ENCODE assay signal across 10 cellular contexts in the genomic region with DNA sequence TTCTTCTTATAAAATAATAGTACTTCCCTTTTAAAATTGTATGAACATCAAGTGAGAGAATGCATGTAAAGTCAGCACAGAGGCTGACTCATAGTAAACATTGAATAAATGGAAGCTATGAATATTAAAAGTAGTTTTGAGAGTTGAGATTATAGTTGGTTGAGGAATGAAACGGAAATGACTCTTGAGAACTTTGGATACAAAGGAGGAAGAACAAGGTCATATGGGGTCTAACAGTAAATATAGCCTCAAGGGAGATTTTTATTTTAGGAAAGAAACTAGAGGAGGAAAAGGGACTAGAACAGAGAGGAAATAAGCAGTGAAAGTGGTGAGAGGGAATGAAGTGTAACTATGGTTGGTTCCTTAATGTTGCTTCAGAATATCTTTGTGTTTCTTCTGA.
DNase-seq lines count a peak whose midpoint lies in the region; ATAC-seq and TF ChIP-seq lines count a peak whose summit lies in the region.
"Had no signal": no experiment of that assay in that cellular context is flagged by ENCODE, and none has a peak within 500 bp of the region (broad histone marks: within the 10 kb centered on the region; RNA-seq: fewer than 3 reads in every experiment).

No MANE protein-coding gene starts in this region.

- TF ChIP-seq POLR2A in gastrocnemius medialis (IDR thresholded peaks at IDR 0.05), result no peak

- H3K4me3 ChIP-seq in fibroblast of villous mesenchyme (ENCODE audit: low read depth, low read length), result no peak overlapping the region
- no peak overlapping the region for H3K4me3 ChIP-seq in gastrocnemius medialis
- H3K4me3 ChIP-seq: neural progenitor cell had no signal

- in situ Hi-C loops in gastrocnemius medialis (cut with MboI; ENCODE audit: low sequenced_read_pairs in 4 of 4), result no loop called here

- H3K36me3 ChIP-seq in gastrocnemius medialis, result peaks cover 0 to 15% of the 10 kb centered on the region in 2 donors

- no peaks in the 10 kb centered on the region for H3K27me3 ChIP-seq in gastrocnemius medialis
- H3K27me3 ChIP-seq: neural progenitor cell had no signal

- DNase-seq in MV-4-11 (lab: John Stamatoyannopoulos, UW) (peak; percentile 83), fibroblast of villous mesenchyme (ENCODE audit: low read depth) (peak; percentile 30), gastrocnemius medialis (no peak), NCI-H345 treated with DMSO at 0.1 percent for 48 hours (lab: John Stamatoyannopoulos, UW; ENCODE audit: unreplicated experiment) (no peak), SHP77 treated with DMSO at 0.1 percent for 48 hours (lab: John Stamatoyannopoulos, UW) (no peak)
- DNase-seq: T-helper 1 cell had no signal

- no peaks in the 10 kb centered on the region for H3K9me3 ChIP-seq in gastrocnemius medialis

- H3K27ac ChIP-seq in gastrocnemius medialis, result peak overlapping the region; percentile 9 to 71 (median 60)
- H3K27ac ChIP-seq: neural progenitor cell had no signal

- TF ChIP-seq CTCF in fibroblast of villous mesenchyme (IDR thresholded peaks at IDR 0.05; ENCODE audit: insufficient read depth, low read depth, low read length) (no peak), gastrocnemius medialis (IDR thresholded peaks at IDR 0.05 in 4 of 5, conservative IDR thresholded peaks at IDR 0.05 in 1 of 5) (no peak)

- H3K4me1 ChIP-seq in gastrocnemius medialis, result peaks cover 63 to 64% of the 10 kb centered on the region in 2 donors
- H3K4me1 ChIP-seq: neural progenitor cell had no signal

- ATAC-seq in GM19395 (IDR thresholded peaks at IDR 0.05; ENCODE audit: unreplicated experiment) (peak; percentile 65), gastrocnemius medialis (peak in 1 of 2 donors; percentile 32), HG02840 (IDR thresholded peaks at IDR 0.05; ENCODE audit: low FRiP score, unreplicated experiment) (no peak), HG03097 (IDR thresholded peaks at IDR 0.05; ENCODE audit: low FRiP score, unreplicated experiment) (no peak)

- intact Hi-C loops in gastrocnemius medialis (cut with DNase I; ENCODE audit: low total_unique reads), result loop anchor here (5.0 kb wide), 3 partner anchors 87 to 218 kb away; a partner anchor contains a TSS

Comparison
In these comparisons a context has a peak if more than half of its experiments do, and no peak if none do; other contexts are left out.
1. DNase-seq: peak in MV-4-11 (single experiment) and fibroblast of villous mesenchyme (single experiment); none in gastrocnemius medialis (0 of 2), NCI-H345 treated with DMSO at 0.1 percent for 48 hours (single experiment) and SHP77 treated with DMSO at 0.1 percent for 48 hours (single experiment).